In the genomic region with DNA sequence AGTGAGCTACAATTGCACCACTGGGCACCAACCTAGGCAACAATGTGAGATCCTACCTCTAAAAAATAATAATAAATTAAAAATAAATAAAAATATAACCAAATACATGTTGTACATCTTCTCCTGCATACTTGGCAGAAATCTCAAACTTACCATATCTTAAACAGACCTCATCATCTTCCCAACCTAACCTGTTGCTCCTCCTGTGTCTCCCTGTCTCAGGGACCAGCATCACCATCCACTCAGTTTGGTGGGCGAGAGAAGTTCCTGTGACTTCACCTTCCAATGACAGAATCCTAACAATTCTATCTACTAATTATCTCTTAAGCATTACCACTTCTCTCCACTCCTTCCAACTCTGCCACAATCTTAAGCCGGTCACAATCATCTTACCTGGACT, we compare ENCODE assay signal across 20 cellular contexts. TPM values are rescaled to one million over a fixed set of nuclear protein-coding genes. Genes with fewer than 3 reads are reported as not detected.
DNase-seq lines count a peak whose midpoint lies in the region; ATAC-seq, FAIRE-seq and TF ChIP-seq lines count a peak whose summit lies in the region.
"Had no signal": no experiment of that assay in that cellular context is flagged by ENCODE, and none has a peak within 500 bp of the region (broad histone marks: within the 10 kb centered on the region; RNA-seq: fewer than 3 reads in every experiment).

No MANE protein-coding gene starts in this region.

- H3K4me1 ChIP-seq in K562 (replicated peaks in 1 of 2; ENCODE audit: control insufficient read depth in 2 of 2, insufficient read depth in 2 of 2, low read length in 2 of 2): peaks cover 0 to 11% of the 10 kb centered on the region in 2 experiments; a peak in 3 of 5 replicates
- peaks cover 45% of the 10 kb centered on the region for H3K4me1 ChIP-seq in psoas muscle
- H3K4me1 ChIP-seq in HAP-1: peaks cover 10% of the 10 kb centered on the region

- intact Hi-C loops in K562 (cut with micrococcal nuclease) (loop anchor here (10.0 kb wide), 1 partner anchor 281 kb away; the partner anchor contains the start of genes ASTE1 and NEK11), psoas muscle (cut with DNase I) (no loop called here)

- no peak for FAIRE-seq in K562 (lab: Jason Lieb, UNC)
- FAIRE-seq: kidney, urothelium cell line had no signal

- CTCF ChIA-PET in K562 (lab: Yijun Ruan, JAX; ENCODE audit: low intra/inter-chr PET ratio): no interaction called here

- peak overlapping the region; percentile 67 for H3K4me3 Mint-ChIP-seq in activated T-cell treated with anti-CD3 and anti-CD28 coated beads, Interleukin-2, amount 50 U/mL, for 4 hours
- H3K4me3 Mint-ChIP-seq in HFFc6: peak overlapping the region; percentile 8; the same call in 1 of the 2 replicates

- no peak for TF ChIP-seq POLR2A in K562 (conservative IDR thresholded peaks at IDR 0.05)

- H2AFZ ChIP-seq in K562 (ENCODE audit: low read depth, low read length): no peak overlapping the region

- POLR2A ChIA-PET in K562 (lab: Yijun Ruan, JAX): interaction anchor here (0.9 kb wide), 1 partner anchor 15 kb away, joined by 4 read pairs; no protein-coding TSS in a partner anchor

- ATAC-seq in activated T-cell treated with anti-CD3 and anti-CD28 coated beads, Interleukin-2, amount 50 U/mL, for 4 hours: no peak
- ATAC-seq in K562 (no peak), psoas muscle (no peak)
- ATAC-seq: heart right ventricle had no signal

- peaks cover 53% of the 10 kb centered on the region for H3K36me3 ChIP-seq in K562 (ENCODE audit: control insufficient read depth, insufficient read depth, low read length)
- peaks cover 0 to 14% of the 10 kb centered on the region in 2 donors for H3K36me3 ChIP-seq in psoas muscle (ENCODE audit: insufficient read depth in 1 of 2, low read depth in 1 of 2)
- H3K36me3 ChIP-seq in HAP-1 (replicated peaks): peaks cover 16% of the 10 kb centered on the region
- H3K36me3 ChIP-seq: ovary had no signal

- H3K27ac Mint-ChIP-seq in HFFc6: no peak overlapping the region

- DNase-seq in activated T-cell treated with anti-CD3 and anti-CD28 coated beads, Interleukin-2, amount 50 U/mL, for 4 hours: no peak
- no peak for DNase-seq in activated T-cell treated with anti-CD3 and anti-CD28 coated beads, Interleukin-2, amount 50 U/mL, for 48 hours
- DNase-seq in HFFc6 (no peak), K562 (ENCODE audit: extremely low read depth in 1 of 4, low spot score in 3 of 4) (no peak), psoas muscle (no peak), OCI-M2 (lab: John Stamatoyannopoulos, UW; ENCODE audit: unreplicated experiment) (no peak), NCI-H146 treated with DMSO at 0.1 percent for 48 hours (lab: John Stamatoyannopoulos, UW; ENCODE audit: unreplicated experiment) (no peak), HAP-1 (ENCODE audit: low spot score in 2 of 2) (no peak)
- DNase-seq: activated CD4-positive, alpha-beta T cell treated with anti-CD3 and anti-CD28 coated beads, Interleukin-2, amount 50 U/mL, for 48 hours; activated gamma-delta T cell; esophagus squamous epithelium; heart right ventricle; Karpas-422; kidney; midbrain; NCI-H146; NCI-H446 treated with DMSO at 0.1 percent for 48 hours; ovary; stomach had no signal

- in situ Hi-C loops in K562 (cut with MboI): no loop called here
- in situ Hi-C loops in HAP-1 (cut with MboI; ENCODE audit: low sequenced_read_pairs): no loop called here

- no peaks in the 10 kb centered on the region for H3K9me3 Mint-ChIP-seq in activated T-cell treated with anti-CD3 and anti-CD28 coated beads, Interleukin-2, amount 50 U/mL, for 4 hours
- H3K9me3 Mint-ChIP-seq in HFFc6: no peaks in the 10 kb centered on the region

- no peaks in the 10 kb centered on the region for H3K27me3 ChIP-seq in K562 (ENCODE audit: control insufficient read depth in 2 of 2, insufficient read depth in 2 of 2, low read length in 2 of 2)
- no peaks in the 10 kb centered on the region for H3K27me3 ChIP-seq in psoas muscle (ENCODE audit: insufficient read depth in 3 of 3, low read length in 2 of 3)
- H3K27me3 ChIP-seq in HAP-1 (ENCODE audit: low read depth): no peaks in the 10 kb centered on the region
- H3K27me3 ChIP-seq: esophagus squamous epithelium, heart right ventricle, ovary, stomach had no signal

- H3K9me3 ChIP-seq in K562 (replicated peaks; ENCODE audit: control insufficient read depth, insufficient read depth, low read depth, low read length) (no peaks in the 10 kb centered on the region; the same call in 1 of the 2 replicates), psoas muscle (no peaks in the 10 kb centered on the region), HAP-1 (no peaks in the 10 kb centered on the region)
- H3K9me3 ChIP-seq: esophagus squamous epithelium, heart right ventricle, ovary, stomach had no signal

- H3K9me1 ChIP-seq in K562 (ENCODE audit: control insufficient read depth, insufficient read depth, low read length): peaks cover 4% of the 10 kb centered on the region

- no peaks in the 10 kb centered on the region for H3K27me3 Mint-ChIP-seq in activated T-cell treated with anti-CD3 and anti-CD28 coated beads, Interleukin-2, amount 50 U/mL, for 4 hours (ENCODE audit: low read depth)
- H3K27me3 Mint-ChIP-seq in HFFc6 (ENCODE audit: insufficient read depth): no peaks in the 10 kb centered on the region

- TF ChIP-seq CTCF in HFFc6 (IDR thresholded peaks at IDR 0.05): no peak
- TF ChIP-seq CTCF in K562 (IDR thresholded peaks at IDR 0.05 in 2 of 3, conservative IDR thresholded peaks at IDR 0.05 in 1 of 3; ENCODE audit: insufficient read depth in 2 of 3, low read depth in 1 of 3, low read length in 3 of 3): no peak
- no peak for TF ChIP-seq CTCF in psoas muscle (IDR thresholded peaks at IDR 0.05)

- no peak overlapping the region for H3K27ac ChIP-seq in K562 (ENCODE audit: extremely low read depth, low read depth, low read length)
- no peak overlapping the region for H3K27ac ChIP-seq in psoas muscle
- H3K27ac ChIP-seq: esophagus squamous epithelium, heart right ventricle, ovary, stomach had no signal

- H3K4me3 ChIP-seq in K562 (no peak overlapping the region; the same call in 1 of the 2 replicates), psoas muscle (peak overlapping the region; percentile 83), HAP-1 (no peak overlapping the region)
- H3K4me3 ChIP-seq: esophagus squamous epithelium, heart right ventricle, ovary had no signal

- H3K4me1 Mint-ChIP-seq in activated T-cell treated with anti-CD3 and anti-CD28 coated beads, Interleukin-2, amount 50 U/mL, for 4 hours (ENCODE audit: low read depth): peaks cover 65% of the 10 kb centered on the region
- peaks cover 39% of the 10 kb centered on the region for H3K4me1 Mint-ChIP-seq in HFFc6 (ENCODE audit: low read depth)

- TF ChIP-seq RAD21 in K562 (CRISPR knock-in tag; conservative IDR thresholded peaks at IDR 0.05 in 1 of 2, IDR thresholded peaks at IDR 0.05 in 1 of 2): no peak

- peaks cover 4% of the 10 kb centered on the region; the same call in 1 of the 2 replicates for H4K20me1 ChIP-seq in K562 (replicated peaks; ENCODE audit: control insufficient read depth, insufficient read depth, low read length)

- TF ChIP-seq EP300 in K562 (IDR thresholded peaks at IDR 0.05; ENCODE audit: low read length): no peak

- no peak overlapping the region for H3K9ac ChIP-seq in K562 (ENCODE audit: insufficient read depth in 1 of 2, low read depth in 2 of 2, low read length in 2 of 2)

- peak overlapping the region; percentile 94 for H3K4me2 ChIP-seq in K562 (ENCODE audit: insufficient read depth, low read length)

- WGBS in K562 (ENCODE audit: insufficient coverage, low coverage, missing lambda C conversion rate): 58% methylated on average over 2 of the region's 2 CpGs
- 87 to 98% (median 94%) methylated on average over 2 of the region's 2 CpGs for WGBS in psoas muscle, 3 donors

- peaks cover 44% of the 10 kb centered on the region for H3K36me3 Mint-ChIP-seq in activated T-cell treated with anti-CD3 and anti-CD28 coated beads, Interleukin-2, amount 50 U/mL, for 4 hours (ENCODE audit: insufficient read depth)
- peaks cover 21% of the 10 kb centered on the region for H3K36me3 Mint-ChIP-seq in HFFc6 (ENCODE audit: low read depth)

- BruUV-seq in K562 (replicated peaks; lab: Mats Ljungman, UMichigan): no TSS peak

- H3K79me2 ChIP-seq in K562 (ENCODE audit: control insufficient read depth, insufficient read depth, low read length): peaks cover 78% of the 10 kb centered on the region

TF ChIP-seq in K562, 482 proteins besides CTCF, POLR2A, EP300 and RAD21 (continues in another document):
- no peak for TF ChIP-seq RBM34 (IDR thresholded peaks at IDR 0.05; ENCODE audit: borderline replicate concordance, insufficient read depth, low read length)
- TF ChIP-seq MTA1 (IDR thresholded peaks at IDR 0.05; ENCODE audit: borderline replicate concordance): no peak
- TF ChIP-seq ZNF140 (CRISPR knock-in tag; IDR thresholded peaks at IDR 0.05): no peak
- TF ChIP-seq NCOA2 (IDR thresholded peaks at IDR 0.05; ENCODE audit: partially characterized antibody in 2 of 2): no peak

RNA-seq across cellular contexts. Expression of gene PIK3R4, which starts 3.3 kb away (rescaled TPM):
- 10 to 100 TPM; 31.1 to 34.1 (median 33.7) TPM for total RNA-seq in activated T-cell treated with anti-CD3 and anti-CD28 coated beads, Interleukin-2, amount 50 U/mL, for 4 hours
- total RNA-seq in HFFc6 (2021; fragmentation: NEBNext Ultra II Directional; extraction: Animal tissue kit (Norgen Biotek cat#: 25700)): 10 to 100 TPM; 21.3 to 28.3 (median 22.9) TPM
- 24.7 and 44.4 TPM in 2 replicates for total RNA-seq in K562 (2011; cell fraction: chromatin; rRNA removed; ENCODE audit: low replicate concordance)
- 15.0 and 19.2 TPM in 2 replicates for total RNA-seq in K562 (2011; cell fraction: nucleolus; rRNA removed)
- total RNA-seq in K562 (2011; cell fraction: nucleoplasm; rRNA removed): 16.0 and 18.6 TPM in 2 replicates
- total RNA-seq in K562 (2014; rRNA removed): 24.4 and 25.0 TPM in 2 replicates
- total RNA-seq in K562 (2014; rRNA removed; fragmentation: Illumina TruSeq; extraction: Trizol): 30.6 and 32.7 TPM in 2 replicates
- total RNA-seq in K562 (2015; rRNA removed; fragmentation: Illumina TruSeq; extraction: Trizol): 32.8 and 33.6 TPM in 2 replicates
- total RNA-seq in K562 (2021): 21.5 and 22.8 TPM in 2 replicates
- polyA plus RNA-seq in K562 (2011; rRNA removed): 43.3 and 45.8 TPM in 2 replicates
- 51.8 and 68.2 TPM in 2 replicates for polyA plus RNA-seq in K562 (2011; cell fraction: cytosol; rRNA removed)
- polyA plus RNA-seq in K562 (2011; cell fraction: nucleus; rRNA removed): 28.7 and 34.2 TPM in 2 replicates
- 15.7 and 18.6 TPM in 2 replicates for polyA plus RNA-seq in K562 (2012)
- polyA plus RNA-seq in K562 (2014; fragmentation: Illumina TruSeq; extraction: Trizol): 40.2 and 40.5 TPM in 2 replicates
- polyA plus RNA-seq in K562 (2014; fragmentation: Nextera tagmentation; extraction: Ambion mirVana): 10 to 100 TPM; 20.6 to 26.0 TPM
- polyA plus RNA-seq in K562 (2014; rRNA removed): 24.3 and 28.3 TPM in 2 replicates
- 84.1 and 103 TPM in 2 replicates for polyA minus RNA-seq in K562 (2011; rRNA and poly(A)+ RNA removed)
- 26.5 and 27.2 TPM in 2 replicates for polyA minus RNA-seq in K562 (2011; cell fraction: cytosol; rRNA and poly(A)+ RNA removed)
- polyA minus RNA-seq in K562 (2011; cell fraction: nucleus; rRNA and poly(A)+ RNA removed): 28.3 and 49.8 TPM in 2 replicates
- 10 to 100 TPM; 11.0 to 14.1 (median 13.2) TPM for total RNA-seq in psoas muscle
- polyA plus RNA-seq in psoas muscle: 10 to 100 TPM; 16.7 to 20.3 (median 19.4) TPM
